ENCODE assay signal across 14 cellular contexts in genomic region chr5:110055301-110055700, GRCh38.
DNase-seq lines count a peak whose midpoint lies in the region; ATAC-seq and TF ChIP-seq lines count a peak whose summit lies in the region.
"Had no signal": no experiment of that assay in that cellular context is flagged by ENCODE, and none has a peak within 500 bp of the region (broad histone marks: within the 10 kb centered on the region; RNA-seq: fewer than 3 reads in every experiment).

No MANE protein-coding gene starts in this region.

- no peaks in the 10 kb centered on the region for H3K27me3 ChIP-seq in ascending aorta

- peak; percentile 46 for DNase-seq in DMS79 treated with DMSO at 0.1 percent for 48 hours (lab: John Stamatoyannopoulos, UW)
- peak; percentile 16 for DNase-seq in LHCN-M2 (ENCODE audit: low read depth)
- peak; percentile 79 for DNase-seq in epithelial cell of proximal tubule (ENCODE audit: low read depth)
- peak; percentile 76 for DNase-seq in pons (ENCODE audit: low spot score)
- no peak for DNase-seq in ascending aorta (ENCODE audit: low spot score in 2 of 2)
- no peak for DNase-seq in D341Med (ENCODE audit: low spot score)
- DNase-seq: activated gamma-delta T cell; CD4-positive, CD25-positive, alpha-beta regulatory T cell; GDM1; NCI-H1092; stimulated activated CD4-positive, alpha-beta T cell treated with anti-CD3 and anti-CD28 coated beads, Interleukin-15, amount 100 ng/mL, for 24 hours; SW 1271 had no signal

- no peaks in the 10 kb centered on the region for H3K9me3 ChIP-seq in ascending aorta
- H3K9me3 ChIP-seq: thoracic aorta had no signal

- H3K4me1 ChIP-seq in ascending aorta = peaks cover 0 to 16% of the 10 kb centered on the region in 2 donors

- H3K36me3 ChIP-seq in ascending aorta = no peaks in the 10 kb centered on the region
- H3K36me3 ChIP-seq: thoracic aorta had no signal

- no peak for ATAC-seq in HG02884 (IDR thresholded peaks at IDR 0.05; ENCODE audit: unreplicated experiment)

- intact Hi-C loops in ascending aorta (cut with DNase I) = no loop called here

- peak overlapping the region in 1 of 2 donors; percentile 47 for H3K27ac ChIP-seq in ascending aorta
- H3K27ac ChIP-seq: thoracic aorta had no signal

- no peak overlapping the region for H3K4me3 ChIP-seq in epithelial cell of proximal tubule (ENCODE audit: low read depth, low read length)
- no peak overlapping the region for H3K4me3 ChIP-seq in ascending aorta
- H3K4me3 ChIP-seq: thoracic aorta had no signal

- no peak for TF ChIP-seq CTCF in epithelial cell of proximal tubule (conservative IDR thresholded peaks at IDR 0.05; ENCODE audit: low read depth, low read length)
- TF ChIP-seq CTCF in ascending aorta (IDR thresholded peaks at IDR 0.05) = no peak

Comparison
In these comparisons a context has a peak if more than half of its experiments do, and no peak if none do; other contexts are left out.
1. DNase-seq: peak in DMS79 treated with DMSO at 0.1 percent for 48 hours (single experiment), LHCN-M2 (single experiment), epithelial cell of proximal tubule (single experiment) and pons (single experiment); none in ascending aorta (0 of 2) and D341Med (single experiment).